Comparison of ENCODE assay signal across 29 cellular contexts in genomic region chrX:4762196-4762595, GRCh38.
"Had no signal": no experiment of that assay in that cellular context is flagged by ENCODE, and none has a peak within 500 bp of the region (broad histone marks: within the 10 kb centered on the region; RNA-seq: fewer than 3 reads in every experiment).

No MANE protein-coding gene starts in this region.

- DNase-seq: activated CD4-positive, alpha-beta T cell treated with anti-CD3 and anti-CD28 coated beads for 1 hour; activated CD4-positive, alpha-beta T cell treated with anti-CD3 and anti-CD28 coated beads for 48 hours; activated CD4-positive, CD25-positive, alpha-beta regulatory T cell; activated CD8-positive, alpha-beta T cell treated with anti-CD3 and anti-CD28 coated beads for 36 hours; activated gamma-delta T cell; activated naive CD4-positive, alpha-beta T cell treated with Interleukin-2 at 50 U/mL for 16 hours; activated naive CD8-positive, alpha-beta T cell treated with anti-CD3 and anti-CD28 coated beads, Interleukin-2, amount 10 ng/mL, durations not matched to agents 7 days and 5 days; activated T-cell treated with anti-CD3 and anti-CD28 coated beads, Interleukin-2, amount 50 U/mL, for 1 hour; amygdala; central memory CD4-positive, alpha-beta T cell; Karpas-422; MG63; NCI-H1048; NCI-H1105 treated with DMSO at 0.1 percent for 48 hours; NCI-H1436; NCI-H1694; NCI-H1930; NCI-H2081 treated with DMSO at 0.1 percent for 48 hours; NCI-H226; NCI-H446 treated with DMSO at 0.1 percent for 48 hours; NCI-H524; PC-9; Right ventricle myocardium superior; SW 1271; T-helper 1 cell; T-helper 2 cell; T-helper 9 cell; WERI-Rb-1 had no signal

- H3K4me3 ChIP-seq: ascending aorta, MG63, PC-9 had no signal

- H2AFZ ChIP-seq: PC-9 had no signal

- H3K4me2 ChIP-seq: PC-9 had no signal

- H3K36me3 ChIP-seq: ascending aorta, MG63, WERI-Rb-1 had no signal

- H3K4me1 ChIP-seq: ascending aorta had no signal

- H3K27me3 ChIP-seq: ascending aorta, MG63 had no signal

- H3K9me3 ChIP-seq: ascending aorta, MG63 had no signal

- H3K27ac ChIP-seq: ascending aorta, PC-9, WERI-Rb-1 had no signal

- ATAC-seq: activated CD8-positive, alpha-beta T cell treated with anti-CD3 and anti-CD28 coated beads for 36 hours had no signal
